1 cellular context compared by ENCODE assay signal in the genomic region with DNA sequence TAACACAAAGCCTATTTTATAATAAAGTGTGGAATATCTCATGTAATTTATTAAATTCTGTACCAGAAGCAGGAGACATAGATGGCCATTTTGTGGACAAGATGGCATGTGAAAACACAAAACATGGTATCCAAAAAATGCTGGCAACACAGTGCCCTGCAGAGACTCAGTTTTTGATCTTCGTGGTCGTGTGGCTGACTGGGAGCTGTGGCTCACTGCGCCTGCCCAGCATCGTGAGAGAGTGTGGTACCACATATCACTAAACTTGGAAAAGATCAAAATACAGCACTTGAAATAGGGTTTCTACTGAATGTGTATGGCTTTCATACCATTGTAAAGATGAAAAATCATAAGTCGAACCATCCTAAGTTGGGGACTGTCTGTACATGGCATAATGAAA.
TF ChIP-seq lines count a peak whose summit lies in the region.

No MANE protein-coding gene starts in this region.

TF ChIP-seq in IMR-90, 13 proteins besides CTCF, POLR2A, EP300 and RAD21:
- TF ChIP-seq MXI1 (IDR thresholded peaks at IDR 0.05; ENCODE audit: borderline replicate concordance, low read depth, low read length) (no peak), CEBPB (IDR thresholded peaks at IDR 0.05; ENCODE audit: low read depth, low read length) (no peak), CHD1 (IDR thresholded peaks at IDR 0.05; ENCODE audit: low read depth, low read length) (no peak), MAZ (IDR thresholded peaks at IDR 0.05; ENCODE audit: borderline replicate concordance, low read depth, low read length) (no peak), SMC3 (IDR thresholded peaks at IDR 0.05; ENCODE audit: low read depth, low read length) (no peak), NFE2L2 (IDR thresholded peaks at IDR 0.05; ENCODE audit: low read depth, low read length) (no peak), RFX5 (IDR thresholded peaks at IDR 0.05; ENCODE audit: low read depth, low read length) (no peak)
- TF ChIP-seq, protein P1, sequence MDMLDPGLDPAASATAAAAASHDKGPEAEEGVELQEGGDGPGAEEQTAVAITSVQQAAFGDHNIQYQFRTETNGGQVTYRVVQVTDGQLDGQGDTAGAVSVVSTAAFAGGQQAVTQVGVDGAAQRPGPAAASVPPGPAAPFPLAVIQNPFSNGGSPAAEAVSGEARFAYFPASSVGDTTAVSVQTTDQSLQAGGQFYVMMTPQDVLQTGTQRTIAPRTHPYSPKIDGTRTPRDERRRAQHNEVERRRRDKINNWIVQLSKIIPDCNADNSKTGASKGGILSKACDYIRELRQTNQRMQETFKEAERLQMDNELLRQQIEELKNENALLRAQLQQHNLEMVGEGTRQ (IDR thresholded peaks at IDR 0.05; ENCODE audit: low read depth, low read length): no peak
